In genomic region chr6:41226752-41227151, GRCh38 we compare ENCODE assay signal across 15 cellular contexts. TPM values are rescaled to one million over a fixed set of nuclear protein-coding genes. Genes with fewer than 3 reads are reported as not detected.
"Had no signal": no experiment of that assay in that cellular context is flagged by ENCODE, and none has a peak within 500 bp of the region (broad histone marks: within the 10 kb centered on the region; RNA-seq: fewer than 3 reads in every experiment).

No MANE protein-coding gene starts in this region.

- H3K4me1 ChIP-seq: heart left ventricle, psoas muscle, right lobe of liver, thyroid gland, uterus had no signal

- H3K27ac ChIP-seq: heart left ventricle, left lung, psoas muscle, right lobe of liver, thyroid gland, uterus had no signal

- DNase-seq: activated CD4-positive, alpha-beta T cell treated with anti-CD3 and anti-CD28 coated beads for 1 hour; activated CD4-positive, alpha-beta T cell treated with anti-CD3 and anti-CD28 coated beads, Interleukin-2, amount 50 U/mL, for 48 hours; activated effector memory CD4-positive, alpha-beta T cell treated with anti-CD3 and anti-CD28 coated beads, Interleukin-2, amount 50 U/mL, for 16 hours; activated naive CD8-positive, alpha-beta T cell treated with anti-CD3 and anti-CD28 coated beads for 36 hours; activated T-cell treated with anti-CD3 and anti-CD28 coated beads, Interleukin-2, amount 50 U/mL, for 4 hours; heart left ventricle; left lung; psoas muscle; right lobe of liver; thyroid gland; uterus had no signal

- H3K27me3 ChIP-seq: right lobe of liver, thyroid gland, uterus had no signal

- H3K9me3 ChIP-seq: heart left ventricle, left lung, psoas muscle, right lobe of liver, thyroid gland, uterus had no signal

- H3K4me3 ChIP-seq: heart left ventricle, left lung, psoas muscle, right lobe of liver, thyroid gland, uterus had no signal

- H3K36me3 ChIP-seq: heart left ventricle, left lung, right lobe of liver, thyroid gland, uterus had no signal

- FAIRE-seq: frontal cortex had no signal

RNA-seq across cellular contexts. Expression of gene TREML4, which starts 1.4 kb away (rescaled TPM):
- total RNA-seq: activated naive CD8-positive, alpha-beta T cell treated with anti-CD3 and anti-CD28 coated beads for 36 hours; activated T-cell treated with anti-CD3 and anti-CD28 coated beads, Interleukin-2, amount 50 U/mL, for 4 hours; chondrocyte; frontal cortex; heart left ventricle; natural killer cell treated with Interleukin-12 subunit alpha and Interleukin-12 subunit beta and Interleukin-15 and Interleukin-18, amount 100 ng/mL, for 72 hours; osteoblast; psoas muscle; thyroid gland; uterus had no signal

RNA-seq across cellular contexts. Expression of gene TREML2, which starts 25.8 kb away (rescaled TPM):
- total RNA-seq: chondrocyte, osteoblast, thyroid gland had no signal

RNA-seq across cellular contexts. Expression of gene TREM1, which starts 59.7 kb away (rescaled TPM):
- total RNA-seq: activated T-cell treated with anti-CD3 and anti-CD28 coated beads, Interleukin-2, amount 50 U/mL, for 4 hours; frontal cortex had no signal
